In the genomic region with DNA sequence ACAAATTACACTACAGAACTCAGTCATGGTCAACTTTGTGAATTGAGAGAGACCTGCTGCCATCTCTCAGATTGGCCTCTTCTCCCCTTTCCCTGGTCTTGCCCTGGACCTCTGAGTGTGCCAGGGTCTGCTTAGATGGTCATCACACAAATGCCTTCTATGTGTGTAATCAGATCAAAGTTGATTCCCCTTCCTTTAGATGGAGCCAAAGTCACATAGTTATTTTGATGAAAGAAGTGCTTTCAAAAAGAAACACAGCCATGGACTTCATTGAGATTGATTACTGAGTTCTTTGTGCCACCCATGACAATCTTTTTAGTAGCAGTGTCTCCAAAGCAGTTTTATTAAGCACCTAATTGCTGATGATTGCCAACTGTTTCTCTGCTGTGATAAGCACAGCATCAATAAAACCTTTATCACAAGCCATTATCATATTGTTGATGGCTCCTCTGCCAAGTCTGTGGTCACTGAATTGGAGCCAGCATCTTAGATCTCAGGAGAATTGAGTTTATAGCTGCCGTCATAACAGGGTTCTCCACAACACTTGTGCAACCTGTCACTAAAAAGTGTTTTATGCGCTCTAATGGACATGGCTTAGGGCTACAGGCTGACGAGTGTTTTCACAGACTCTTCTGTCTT, we compare ENCODE assay signal across 14 cellular contexts.
A peak's percentile ranks its signal among the peaks of the same experiment; 100 is the strongest.
DNase-seq lines count a peak whose midpoint lies in the region; ATAC-seq, FAIRE-seq and TF ChIP-seq lines count a peak whose summit lies in the region.
"Had no signal": no experiment of that assay in that cellular context is flagged by ENCODE, and none has a peak within 500 bp of the region (broad histone marks: within the 10 kb centered on the region; RNA-seq: fewer than 3 reads in every experiment).

No MANE protein-coding gene starts in this region.

- no TSS peak for BruUV-seq in HepG2 (replicated peaks; lab: Mats Ljungman, UMichigan)

- TF ChIP-seq CTCF in HepG2 (CRISPR knock-in tag; IDR thresholded peaks at IDR 0.05) = peak; percentile 19; the same call in 1 of the 2 replicates
- no peak for TF ChIP-seq CTCF in right lobe of liver (IDR thresholded peaks at IDR 0.05)
- no peak for TF ChIP-seq CTCF in cardiac fibroblast (IDR thresholded peaks at IDR 0.05; ENCODE audit: low read depth, low read length)
- TF ChIP-seq CTCF in osteocyte (IDR thresholded peaks at IDR 0.05) = no peak
- TF ChIP-seq CTCF in ovary (IDR thresholded peaks at IDR 0.05) = no peak

- 36% methylated on average over 3 of the region's 3 CpGs for WGBS in HepG2 (ENCODE audit: low lambda C conversion rate)
- WGBS in right lobe of liver (ENCODE audit: insufficient coverage, low coverage, low lambda C conversion rate, missing lambda C conversion rate) = 75% methylated on average over 3 of the region's 3 CpGs
- 87 to 94% (median 91%) methylated on average over 3 of the region's 3 CpGs for WGBS in ovary, 3 donors

- DNase-seq in HepG2 (ENCODE audit: low spot score) (peak; percentile 2), right lobe of liver (no peak), NCI-H146 treated with DMSO at 0.1 percent for 48 hours (lab: John Stamatoyannopoulos, UW; ENCODE audit: unreplicated experiment) (peak; percentile 31), cardiac fibroblast (ENCODE audit: low read depth in 2 of 2) (peak; percentile 12 to 32), osteocyte (ENCODE audit: extremely low spot score, unreplicated experiment) (no peak), RPMI8226 (no peak), ovary (no peak), NCI-H774 (lab: John Stamatoyannopoulos, UW) (no peak)
- DNase-seq: C1 segment of cervical spinal cord, KBM-7, mammary epithelial cell, upper lobe of left lung had no signal

- no peaks in the 10 kb centered on the region for H3K4me1 Mint-ChIP-seq in osteocyte (ENCODE audit: unreplicated experiment)
- H3K4me1 Mint-ChIP-seq: central memory CD8-positive, alpha-beta T cell had no signal

- H3K27me3 Mint-ChIP-seq in osteocyte (ENCODE audit: unreplicated experiment) = no peaks in the 10 kb centered on the region
- H3K27me3 Mint-ChIP-seq: central memory CD8-positive, alpha-beta T cell had no signal

- no peak overlapping the region for H3K4me2 ChIP-seq in HepG2 (ENCODE audit: low read depth, low read length)

- no peaks in the 10 kb centered on the region for H3K79me2 ChIP-seq in HepG2 (ENCODE audit: insufficient read depth, low read length)

- CTCF ChIA-PET in HepG2 (lab: Yijun Ruan, JAX; ENCODE audit: low intra/inter-chr PET ratio, low total read pairs) = no interaction called here

- H3K4me3 ChIP-seq in HepG2 (replicated peaks in 1 of 3; ENCODE audit: insufficient read depth in 1 of 3, low read depth in 2 of 3, low read length in 3 of 3) (no peak overlapping the region), right lobe of liver (no peak overlapping the region), cardiac fibroblast (replicated peaks in 1 of 2; ENCODE audit: low read depth in 2 of 2, low read length in 2 of 2) (no peak overlapping the region), ovary (no peak overlapping the region)
- H3K4me3 ChIP-seq: upper lobe of left lung had no signal

- no peaks in the 10 kb centered on the region for H3K9me3 Mint-ChIP-seq in osteocyte (ENCODE audit: unreplicated experiment)
- H3K9me3 Mint-ChIP-seq: activated T-helper 1 cell treated with anti-CD3 and anti-CD28 coated beads, Interleukin-12 subunit alpha, Interleukin-12 subunit beta, Interleukin-2, Interleukin-4 antibody, amounts not matched to agents 30 ng/mL and 10 ng/mL and 1 ng/mL, durations not matched to agents 14 hours and 24 hours and 36 hours; central memory CD8-positive, alpha-beta T cell had no signal

- in situ Hi-C loops in HepG2 (cut with HindIII; ENCODE audit: extremely low pct_ligation_motif_present, low pct_unique_long_range_greater_than_20kb) = no loop called here

- H3K4me3 Mint-ChIP-seq in osteocyte (ENCODE audit: unreplicated experiment) = no peak overlapping the region
- H3K4me3 Mint-ChIP-seq: activated T-helper 1 cell treated with anti-CD3 and anti-CD28 coated beads, Interleukin-12 subunit alpha, Interleukin-12 subunit beta, Interleukin-2, Interleukin-4 antibody, amounts not matched to agents 30 ng/mL and 10 ng/mL and 1 ng/mL, durations not matched to agents 14 hours and 24 hours and 36 hours; central memory CD8-positive, alpha-beta T cell had no signal

- no peaks in the 10 kb centered on the region for H4K20me1 ChIP-seq in HepG2 (ENCODE audit: insufficient read depth, low read length)

- H3K36me3 ChIP-seq in HepG2 (replicated peaks in 1 of 2; ENCODE audit: control insufficient read depth in 1 of 2, insufficient read depth in 2 of 2, low read length in 2 of 2) = no peaks in the 10 kb centered on the region
- no peaks in the 10 kb centered on the region for H3K36me3 ChIP-seq in right lobe of liver
- H3K36me3 ChIP-seq in ovary = no peaks in the 10 kb centered on the region
- H3K36me3 ChIP-seq: upper lobe of left lung had no signal

- TF ChIP-seq EP300 in HepG2 (IDR thresholded peaks at IDR 0.05; ENCODE audit: low read depth in 2 of 2, low read length in 2 of 2) = no peak
- TF ChIP-seq EP300 in HepG2 (CRISPR knock-in tag; IDR thresholded peaks at IDR 0.05; ENCODE audit: borderline replicate concordance) = no peak
- no peak for TF ChIP-seq EP300 in ovary (IDR thresholded peaks at IDR 0.05)

- no peak overlapping the region for H3K9ac ChIP-seq in HepG2 (ENCODE audit: insufficient read depth, low read depth, low read length)

- TF ChIP-seq POLR2A in HepG2 (IDR thresholded peaks at IDR 0.05; ENCODE audit: insufficient read depth in 1 of 2, low read depth in 2 of 2, low read length in 2 of 2) (no peak), right lobe of liver (IDR thresholded peaks at IDR 0.05) (no peak), ovary (IDR thresholded peaks at IDR 0.05) (no peak)

- H3K36me3 Mint-ChIP-seq in osteocyte (ENCODE audit: unreplicated experiment) = no peaks in the 10 kb centered on the region

- H3K27ac ChIP-seq in HepG2 (ENCODE audit: extremely low read length, insufficient read depth, low read length) (no peak overlapping the region), right lobe of liver (no peak overlapping the region), ovary (no peak overlapping the region)
- H3K27ac ChIP-seq: upper lobe of left lung had no signal

- H3K9me3 ChIP-seq in HepG2 (ENCODE audit: low read length) = no peaks in the 10 kb centered on the region
- no peaks in the 10 kb centered on the region for H3K9me3 ChIP-seq in right lobe of liver
- H3K9me3 ChIP-seq in ovary = no peaks in the 10 kb centered on the region
- H3K9me3 ChIP-seq: upper lobe of left lung had no signal

- no peaks in the 10 kb centered on the region for H3K27me3 ChIP-seq in HepG2 (ENCODE audit: control insufficient read depth in 1 of 2, insufficient read depth in 2 of 2, low read length in 2 of 2)
- H3K27me3 ChIP-seq in right lobe of liver = no peaks in the 10 kb centered on the region
- no peaks in the 10 kb centered on the region for H3K27me3 ChIP-seq in ovary
- H3K27me3 ChIP-seq: upper lobe of left lung had no signal

- ATAC-seq in HepG2 (no peak), right lobe of liver (no peak)

- FAIRE-seq in HepG2 (lab: Jason Lieb, UNC) = no peak

- no peaks in the 10 kb centered on the region for H3K4me1 ChIP-seq in HepG2 (ENCODE audit: insufficient read depth, low read length)
- H3K4me1 ChIP-seq in right lobe of liver = no peaks in the 10 kb centered on the region
- H3K4me1 ChIP-seq in ovary (ENCODE audit: insufficient read depth) = no peaks in the 10 kb centered on the region
- H3K4me1 ChIP-seq: upper lobe of left lung had no signal

- H2AFZ ChIP-seq in HepG2 (ENCODE audit: low read length) = no peak overlapping the region

- POLR2A ChIA-PET in HepG2 (lab: Yijun Ruan, JAX) = no interaction called here

- intact Hi-C loops in HepG2 (cut with micrococcal nuclease; ENCODE audit: unreplicated experiment) (no loop called here), right lobe of liver (cut with DNase I) (no loop called here), ovary (cut with DNase I) (no loop called here)

- H3K27ac Mint-ChIP-seq in osteocyte (ENCODE audit: unreplicated experiment) = no peak overlapping the region
- H3K27ac Mint-ChIP-seq: activated T-helper 1 cell treated with anti-CD3 and anti-CD28 coated beads, Interleukin-12 subunit alpha, Interleukin-12 subunit beta, Interleukin-2, Interleukin-4 antibody, amounts not matched to agents 30 ng/mL and 10 ng/mL and 1 ng/mL, durations not matched to agents 14 hours and 24 hours and 36 hours had no signal

- no peak for TF ChIP-seq RAD21 in HepG2 (CRISPR knock-in tag; IDR thresholded peaks at IDR 0.05)

TF ChIP-seq in HepG2, 621 proteins besides CTCF, POLR2A, EP300 and RAD21:
- TF ChIP-seq, protein P1, sequence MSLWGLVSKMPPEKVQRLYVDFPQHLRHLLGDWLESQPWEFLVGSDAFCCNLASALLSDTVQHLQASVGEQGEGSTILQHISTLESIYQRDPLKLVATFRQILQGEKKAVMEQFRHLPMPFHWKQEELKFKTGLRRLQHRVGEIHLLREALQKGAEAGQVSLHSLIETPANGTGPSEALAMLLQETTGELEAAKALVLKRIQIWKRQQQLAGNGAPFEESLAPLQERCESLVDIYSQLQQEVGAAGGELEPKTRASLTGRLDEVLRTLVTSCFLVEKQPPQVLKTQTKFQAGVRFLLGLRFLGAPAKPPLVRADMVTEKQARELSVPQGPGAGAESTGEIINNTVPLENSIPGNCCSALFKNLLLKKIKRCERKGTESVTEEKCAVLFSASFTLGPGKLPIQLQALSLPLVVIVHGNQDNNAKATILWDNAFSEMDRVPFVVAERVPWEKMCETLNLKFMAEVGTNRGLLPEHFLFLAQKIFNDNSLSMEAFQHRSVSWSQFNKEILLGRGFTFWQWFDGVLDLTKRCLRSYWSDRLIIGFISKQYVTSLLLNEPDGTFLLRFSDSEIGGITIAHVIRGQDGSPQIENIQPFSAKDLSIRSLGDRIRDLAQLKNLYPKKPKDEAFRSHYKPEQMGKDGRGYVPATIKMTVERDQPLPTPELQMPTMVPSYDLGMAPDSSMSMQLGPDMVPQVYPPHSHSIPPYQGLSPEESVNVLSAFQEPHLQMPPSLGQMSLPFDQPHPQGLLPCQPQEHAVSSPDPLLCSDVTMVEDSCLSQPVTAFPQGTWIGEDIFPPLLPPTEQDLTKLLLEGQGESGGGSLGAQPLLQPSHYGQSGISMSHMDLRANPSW (CRISPR knock-in tag; IDR thresholded peaks at IDR 0.05; ENCODE audit: borderline replicate concordance) = no peak
- TF ChIP-seq ZNF557 (CRISPR knock-in tag; IDR thresholded peaks at IDR 0.05) = no peak
- TF ChIP-seq ZFP90 (CRISPR knock-in tag; IDR thresholded peaks at IDR 0.05; ENCODE audit: borderline replicate concordance) = no peak
- no peak for TF ChIP-seq MED8 (CRISPR knock-in tag; IDR thresholded peaks at IDR 0.05; ENCODE audit: insufficient replicate concordance)
- peak; percentile 30; the same call in 1 of the 2 replicates for TF ChIP-seq STAG1 (CRISPR knock-in tag; IDR thresholded peaks at IDR 0.05)

Comparison
In these comparisons a context has a peak if more than half of its experiments do, and no peak if none do; other contexts are left out.
1. DNase-seq: peak in HepG2 (single experiment), NCI-H146 treated with DMSO at 0.1 percent for 48 hours (single experiment) and cardiac fibroblast (2 of 2); none in right lobe of liver (0 of 3), osteocyte (single experiment), RPMI8226 (single experiment), ovary (0 of 5) and NCI-H774 (single experiment).